ENCODE assay signal across 10 cellular contexts in genomic region chr2:190911813-190912212, GRCh38. TPM values are rescaled to one million over a fixed set of nuclear protein-coding genes. Genes with fewer than 3 reads are reported as not detected.
DNase-seq lines count a peak whose midpoint lies in the region; ATAC-seq, FAIRE-seq and TF ChIP-seq lines count a peak whose summit lies in the region.
"Had no signal": no experiment of that assay in that cellular context is flagged by ENCODE, and none has a peak within 500 bp of the region (broad histone marks: within the 10 kb centered on the region; RNA-seq: fewer than 3 reads in every experiment).

No MANE protein-coding gene starts in this region.

- peak; percentile 94 for ATAC-seq in GM19452 (IDR thresholded peaks at IDR 0.05; ENCODE audit: unreplicated experiment)
- peak; percentile 80 for ATAC-seq in HG03103 (IDR thresholded peaks at IDR 0.05; ENCODE audit: low read depth, unreplicated experiment)
- ATAC-seq in GM12878 = peak; percentile 87
- no peak for ATAC-seq in CD8-positive, alpha-beta T cell

- no peak overlapping the region for H3K27ac Mint-ChIP-seq in CD8-positive, alpha-beta T cell

- 30% methylated on average over 3 of the region's 3 CpGs for WGBS in GM12878 (ENCODE audit: insufficient coverage, insufficient replicate concordance, low lambda C conversion rate, missing lambda C conversion rate)

- TF ChIP-seq POLR2A in GM12878 (IDR thresholded peaks at IDR 0.05; ENCODE audit: low read depth, low read length) = no peak

- H3K4me3 ChIP-seq in GM12878 (no peak overlapping the region), MG63 (no peak overlapping the region)
- no peak overlapping the region for H3K4me3 ChIP-seq in CD8-positive, alpha-beta T cell (ENCODE audit: low read depth, low read length)

- TF ChIP-seq EP300 in GM12878 (IDR thresholded peaks at IDR 0.05; ENCODE audit: borderline replicate concordance in 1 of 2, control insufficient read depth in 1 of 2, low read depth in 2 of 2, low read length in 2 of 2) = peak; percentile 33 to 42; a peak in 1 of 4 replicates

- H3K27ac ChIP-seq in GM12878 (ENCODE audit: control insufficient read depth, insufficient read depth) = peak overlapping the region; percentile 27; the same call in 1 of the 2 replicates
- no peak overlapping the region for H3K27ac ChIP-seq in CD8-positive, alpha-beta T cell (ENCODE audit: low read depth, low read length)

- H3K36me3 Mint-ChIP-seq in CD8-positive, alpha-beta T cell = peaks cover 54% of the 10 kb centered on the region

- POLR2A ChIA-PET in GM12878 (lab: Charles Lee) = interaction anchor here (0.5 to 1.1 kb wide), 3 partner anchors 29 to 293 kb away, joined by 3 to 5 read pairs (median 4); no protein-coding TSS in a partner anchor
- POLR2A ChIA-PET in CD8-positive, alpha-beta T cell (lab: Charles Lee) = no interaction called here

- no peak for TF ChIP-seq CTCF in GM12878 (IDR thresholded peaks at IDR 0.05 in 2 of 3, conservative IDR thresholded peaks at IDR 0.05 in 1 of 3; ENCODE audit: control insufficient read depth in 2 of 3, extremely low read depth in 1 of 3, insufficient read depth in 1 of 3, low read depth in 3 of 3, low read length in 3 of 3)
- no peak for TF ChIP-seq CTCF in CD8-positive, alpha-beta T cell (IDR thresholded peaks at IDR 0.05)

- peaks cover 44% of the 10 kb centered on the region for H3K4me1 Mint-ChIP-seq in CD8-positive, alpha-beta T cell (ENCODE audit: low read depth)

- peak; percentile 56 for FAIRE-seq in GM12878 (lab: Jason Lieb, UNC)

- RAD21 ChIA-PET in GM12878 (lab: Charles Lee; ENCODE audit: unreplicated experiment) = interaction anchor here (1.0 to 2.7 kb wide), 5 partner anchors 19 to 61 kb away, joined by 3 to 10 read pairs (median 9); no protein-coding TSS in a partner anchor

- no peaks in the 10 kb centered on the region; the same call in none of the 2 replicates for H3K79me2 ChIP-seq in GM12878 (ENCODE audit: control insufficient read depth, insufficient read depth, low read length)

- SMC1A ChIA-PET in GM12878 (lab: Charles Lee; ENCODE audit: uncharacterized antibody, unreplicated experiment) = interaction anchor here (0.8 to 1.6 kb wide), 5 partner anchors 21 to 36 kb away, joined by 3 to 13 read pairs (median 4); no protein-coding TSS in a partner anchor

- H3K36me3 ChIP-seq in GM12878 (ENCODE audit: control insufficient read depth in 2 of 2, insufficient read depth in 2 of 2, low read length in 1 of 2) (peaks cover 2 to 13% of the 10 kb centered on the region in 2 experiments; a peak in 3 of 4 replicates), MG63 (peaks cover 78% of the 10 kb centered on the region)
- H3K36me3 ChIP-seq in CD8-positive, alpha-beta T cell (ENCODE audit: insufficient read depth, low read length) = peaks cover 5% of the 10 kb centered on the region

- H3K4me3 Mint-ChIP-seq in CD8-positive, alpha-beta T cell = no peak overlapping the region

- no peak for TF ChIP-seq RAD21 in GM12878 (IDR thresholded peaks at IDR 0.05; ENCODE audit: insufficient read depth, low read depth, low read length)

- H3K27me3 ChIP-seq in GM12878 (replicated peaks in 1 of 2; ENCODE audit: control insufficient read depth in 2 of 2, insufficient read depth in 2 of 2, low read length in 1 of 2) (no peaks in the 10 kb centered on the region), MG63 (no peaks in the 10 kb centered on the region)
- no peaks in the 10 kb centered on the region for H3K27me3 ChIP-seq in CD8-positive, alpha-beta T cell (ENCODE audit: insufficient read depth, low read length)

- no peak overlapping the region for H3K9ac ChIP-seq in GM12878 (ENCODE audit: control insufficient read depth, insufficient read depth, low read length)

- no peak overlapping the region for H3K4me2 ChIP-seq in GM12878 (ENCODE audit: control insufficient read depth, insufficient read depth)

- H3K9me3 Mint-ChIP-seq in CD8-positive, alpha-beta T cell = no peaks in the 10 kb centered on the region

- CTCF ChIA-PET in GM12878 (lab: Yijun Ruan, JAX) = interaction anchor here (1.0 to 1.8 kb wide), 2 partner anchors 22 to 61 kb away, joined by 3 to 6 read pairs; no protein-coding TSS in a partner anchor
- CTCF ChIA-PET in CD8-positive, alpha-beta T cell (lab: Charles Lee) = no interaction called here

- in situ Hi-C loops in GM12878 (cut with MboI) = no loop called here

- H3K27me3 Mint-ChIP-seq in CD8-positive, alpha-beta T cell (ENCODE audit: low read depth) = no peaks in the 10 kb centered on the region

- no peak overlapping the region for H2AFZ ChIP-seq in GM12878 (ENCODE audit: control insufficient read depth, low read depth, low read length)

- H3K9me3 ChIP-seq in GM12878 (replicated peaks; ENCODE audit: control insufficient read depth, insufficient read depth, low read length) (no peaks in the 10 kb centered on the region), MG63 (no peaks in the 10 kb centered on the region)
- no peaks in the 10 kb centered on the region for H3K9me3 ChIP-seq in CD8-positive, alpha-beta T cell (ENCODE audit: low read length)

- intact Hi-C loops in GM12878 (cut with micrococcal nuclease; ENCODE audit: unreplicated experiment) = no loop called here
- intact Hi-C loops in CD8-positive, alpha-beta T cell (cut with DNase I, micrococcal nuclease) = loop anchor here (2.0 kb wide), 1 partner anchor 13 kb away; no protein-coding TSS in a partner anchor

- H4K20me1 ChIP-seq in GM12878 (ENCODE audit: control insufficient read depth, insufficient read depth) = no peaks in the 10 kb centered on the region

- no peaks in the 10 kb centered on the region for H3K4me1 ChIP-seq in GM12878 (ENCODE audit: control insufficient read depth, insufficient read depth, low read length)
- peaks cover 6% of the 10 kb centered on the region for H3K4me1 ChIP-seq in CD8-positive, alpha-beta T cell (ENCODE audit: insufficient read depth, low read length)

- DNase-seq in EL (peak; percentile 48), GM12878 (ENCODE audit: low read depth, low spot score) (peak; percentile 43), AG20443 (ENCODE audit: low spot score) (no peak), epidermal melanocyte (ENCODE audit: insufficient read length, low spot score) (no peak), MG63 (no peak)
- no peak for DNase-seq in CD8-positive, alpha-beta T cell
- DNase-seq: DND-41, NCI-H1105 had no signal

- TSS peak; percentile 7 for BruUV-seq in GM12878 (replicated peaks; lab: Mats Ljungman, UMichigan)

TF ChIP-seq in GM12878, 131 proteins besides CTCF, POLR2A, EP300 and RAD21 (continues in another document):
- TF ChIP-seq BHLHE40 (IDR thresholded peaks at IDR 0.05; ENCODE audit: borderline replicate concordance in 1 of 2, low read depth in 2 of 2, low read length in 1 of 2) (peak in 1 of 2 experiments; percentile 5; a peak in 1 of 4 replicates), BMI1 (IDR thresholded peaks at IDR 0.05; ENCODE audit: borderline replicate concordance) (0 out of 2 replicates have a peak, but pooled peaks have one; percentile 29), PKNOX1 (IDR thresholded peaks at IDR 0.05) (0 out of 2 replicates have a peak, but pooled peaks have one; percentile 8), ZNF217 (IDR thresholded peaks at IDR 0.05) (no peak), IKZF2 (IDR thresholded peaks at IDR 0.05) (peak in 1 of 2 experiments; percentile 59; a peak in 1 of 4 replicates), USF2 (IDR thresholded peaks at IDR 0.05; ENCODE audit: borderline replicate concordance, low read depth, low read length) (no peak)

RNA-seq across cellular contexts. Expression of gene GLS, which starts 31.2 kb away (rescaled TPM):
- total RNA-seq in GM12878 (2013; cell fraction: nucleolus; rRNA removed) = 427 and 463 TPM in 2 replicates
- total RNA-seq in GM12878 (2014; rRNA removed) = 96.2 and 109 TPM in 2 replicates
- total RNA-seq in GM12878 (2014; rRNA removed; fragmentation: Illumina TruSeq; extraction: Trizol) = 107 and 109 TPM in 2 replicates
- 121 and 129 TPM in 2 replicates for total RNA-seq in GM12878 (2021)
- 36.5 TPM for polyA plus RNA-seq in GM12878 (2011; ENCODE audit: low read depth)
- 145 and 191 TPM in 2 replicates for polyA plus RNA-seq in GM12878 (2011; rRNA removed)
- 26.4 and 27.0 TPM in 2 replicates for polyA plus RNA-seq in GM12878 (2011; cell fraction: cytosol; rRNA removed)
- 118 and 148 TPM in 2 replicates for polyA plus RNA-seq in GM12878 (2011; cell fraction: nucleus; rRNA removed)
- 56.9 and 65.3 TPM in 2 replicates for polyA plus RNA-seq in GM12878 (2012)
- 73.6 and 96.1 TPM in 2 replicates for polyA plus RNA-seq in GM12878 (2014; fragmentation: Illumina TruSeq; extraction: Trizol)
- polyA plus RNA-seq in GM12878 (2014; fragmentation: Nextera tagmentation; extraction: Ambion mirVana) = 10 to 100 TPM; 23.7 to 30.5 TPM
- polyA plus RNA-seq in GM12878 (2014; rRNA removed) = 55.8 and 68.0 TPM in 2 replicates
- 10 to 100 TPM; 15.7 to 48.8 TPM for polyA plus RNA-seq in GM12878 (2016; fragmentation: Nextera tagmentation; extraction: Ambion mirVana)
- 155 and 229 TPM in 2 replicates for polyA minus RNA-seq in GM12878 (2011; rRNA and poly(A)+ RNA removed)
- polyA minus RNA-seq in GM12878 (2011; cell fraction: cytosol; rRNA and poly(A)+ RNA removed) = 35.5 and 56.9 TPM in 2 replicates
- 173 and 288 TPM in 2 replicates for polyA minus RNA-seq in GM12878 (2011; cell fraction: nucleus; rRNA and poly(A)+ RNA removed)
- 118 and 149 TPM in 2 replicates for total RNA-seq in MG63 (2014; rRNA removed; shearing (Covaris generic); ENCODE audit: low replicate concordance)
- 100 to 1,000 TPM; 254 to 265 TPM for total RNA-seq in CD8-positive, alpha-beta T cell

Comparison
In these comparisons a context has a peak if more than half of its experiments do, and no peak if none do; other contexts are left out.
1. DNase-seq: peak in EL (single experiment) and GM12878 (single experiment); none in AG20443 (single experiment), epidermal melanocyte (single experiment), MG63 (single experiment) and CD8-positive, alpha-beta T cell (0 of 7).